Comparison of ENCODE assay signal across 1 cellular context in the genomic region with DNA sequence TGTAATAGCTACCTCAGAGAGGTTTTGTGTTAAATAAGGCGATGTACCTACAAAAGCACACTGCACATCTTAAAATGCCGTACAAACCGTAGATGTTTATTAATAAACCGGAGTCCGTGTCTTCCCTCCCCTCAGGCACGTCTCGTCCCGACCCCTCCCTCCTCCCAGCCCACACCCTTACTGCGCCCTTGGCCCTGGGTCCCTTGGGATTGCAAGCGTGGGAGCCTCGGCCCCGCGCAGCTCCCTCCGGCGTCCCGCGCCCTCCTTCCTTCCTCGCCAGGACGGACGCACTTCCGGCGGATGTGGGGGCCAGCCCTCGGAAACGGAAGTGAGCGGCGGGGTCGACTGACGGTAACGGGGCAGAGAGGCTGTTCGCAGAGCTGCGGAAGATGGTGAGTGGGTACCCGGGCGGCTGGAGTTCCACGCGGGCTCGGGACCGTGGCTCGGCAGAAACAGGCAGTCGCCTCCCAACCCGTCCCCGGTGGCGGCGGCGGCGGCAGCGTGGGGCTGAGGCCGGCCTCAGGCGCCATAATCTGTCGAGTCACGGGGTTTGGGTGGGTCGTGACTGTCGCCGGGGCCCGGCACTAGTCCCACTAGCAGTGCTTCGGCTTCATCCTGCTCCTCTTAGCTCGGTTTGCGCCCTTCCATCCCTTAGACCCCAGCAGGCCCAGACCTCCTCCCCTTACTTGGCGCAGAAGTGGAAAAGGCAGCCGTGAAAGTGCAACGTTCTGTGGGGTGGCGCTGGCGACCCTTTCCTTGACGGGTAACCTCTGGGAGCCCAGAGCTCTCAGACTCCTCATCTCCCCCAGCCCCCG.
TF ChIP-seq lines count a peak whose summit lies in the region.

Gene POMP, plus strand, starts transcription at position 335 of the 815 bp plus-strand sequence. Its CDS starts 55 bp downstream, at position 390.

TF ChIP-seq in K562, 482 proteins besides CTCF, POLR2A, EP300 and RAD21 (continued from another document and continues in another):
- TF ChIP-seq, protein P1, sequence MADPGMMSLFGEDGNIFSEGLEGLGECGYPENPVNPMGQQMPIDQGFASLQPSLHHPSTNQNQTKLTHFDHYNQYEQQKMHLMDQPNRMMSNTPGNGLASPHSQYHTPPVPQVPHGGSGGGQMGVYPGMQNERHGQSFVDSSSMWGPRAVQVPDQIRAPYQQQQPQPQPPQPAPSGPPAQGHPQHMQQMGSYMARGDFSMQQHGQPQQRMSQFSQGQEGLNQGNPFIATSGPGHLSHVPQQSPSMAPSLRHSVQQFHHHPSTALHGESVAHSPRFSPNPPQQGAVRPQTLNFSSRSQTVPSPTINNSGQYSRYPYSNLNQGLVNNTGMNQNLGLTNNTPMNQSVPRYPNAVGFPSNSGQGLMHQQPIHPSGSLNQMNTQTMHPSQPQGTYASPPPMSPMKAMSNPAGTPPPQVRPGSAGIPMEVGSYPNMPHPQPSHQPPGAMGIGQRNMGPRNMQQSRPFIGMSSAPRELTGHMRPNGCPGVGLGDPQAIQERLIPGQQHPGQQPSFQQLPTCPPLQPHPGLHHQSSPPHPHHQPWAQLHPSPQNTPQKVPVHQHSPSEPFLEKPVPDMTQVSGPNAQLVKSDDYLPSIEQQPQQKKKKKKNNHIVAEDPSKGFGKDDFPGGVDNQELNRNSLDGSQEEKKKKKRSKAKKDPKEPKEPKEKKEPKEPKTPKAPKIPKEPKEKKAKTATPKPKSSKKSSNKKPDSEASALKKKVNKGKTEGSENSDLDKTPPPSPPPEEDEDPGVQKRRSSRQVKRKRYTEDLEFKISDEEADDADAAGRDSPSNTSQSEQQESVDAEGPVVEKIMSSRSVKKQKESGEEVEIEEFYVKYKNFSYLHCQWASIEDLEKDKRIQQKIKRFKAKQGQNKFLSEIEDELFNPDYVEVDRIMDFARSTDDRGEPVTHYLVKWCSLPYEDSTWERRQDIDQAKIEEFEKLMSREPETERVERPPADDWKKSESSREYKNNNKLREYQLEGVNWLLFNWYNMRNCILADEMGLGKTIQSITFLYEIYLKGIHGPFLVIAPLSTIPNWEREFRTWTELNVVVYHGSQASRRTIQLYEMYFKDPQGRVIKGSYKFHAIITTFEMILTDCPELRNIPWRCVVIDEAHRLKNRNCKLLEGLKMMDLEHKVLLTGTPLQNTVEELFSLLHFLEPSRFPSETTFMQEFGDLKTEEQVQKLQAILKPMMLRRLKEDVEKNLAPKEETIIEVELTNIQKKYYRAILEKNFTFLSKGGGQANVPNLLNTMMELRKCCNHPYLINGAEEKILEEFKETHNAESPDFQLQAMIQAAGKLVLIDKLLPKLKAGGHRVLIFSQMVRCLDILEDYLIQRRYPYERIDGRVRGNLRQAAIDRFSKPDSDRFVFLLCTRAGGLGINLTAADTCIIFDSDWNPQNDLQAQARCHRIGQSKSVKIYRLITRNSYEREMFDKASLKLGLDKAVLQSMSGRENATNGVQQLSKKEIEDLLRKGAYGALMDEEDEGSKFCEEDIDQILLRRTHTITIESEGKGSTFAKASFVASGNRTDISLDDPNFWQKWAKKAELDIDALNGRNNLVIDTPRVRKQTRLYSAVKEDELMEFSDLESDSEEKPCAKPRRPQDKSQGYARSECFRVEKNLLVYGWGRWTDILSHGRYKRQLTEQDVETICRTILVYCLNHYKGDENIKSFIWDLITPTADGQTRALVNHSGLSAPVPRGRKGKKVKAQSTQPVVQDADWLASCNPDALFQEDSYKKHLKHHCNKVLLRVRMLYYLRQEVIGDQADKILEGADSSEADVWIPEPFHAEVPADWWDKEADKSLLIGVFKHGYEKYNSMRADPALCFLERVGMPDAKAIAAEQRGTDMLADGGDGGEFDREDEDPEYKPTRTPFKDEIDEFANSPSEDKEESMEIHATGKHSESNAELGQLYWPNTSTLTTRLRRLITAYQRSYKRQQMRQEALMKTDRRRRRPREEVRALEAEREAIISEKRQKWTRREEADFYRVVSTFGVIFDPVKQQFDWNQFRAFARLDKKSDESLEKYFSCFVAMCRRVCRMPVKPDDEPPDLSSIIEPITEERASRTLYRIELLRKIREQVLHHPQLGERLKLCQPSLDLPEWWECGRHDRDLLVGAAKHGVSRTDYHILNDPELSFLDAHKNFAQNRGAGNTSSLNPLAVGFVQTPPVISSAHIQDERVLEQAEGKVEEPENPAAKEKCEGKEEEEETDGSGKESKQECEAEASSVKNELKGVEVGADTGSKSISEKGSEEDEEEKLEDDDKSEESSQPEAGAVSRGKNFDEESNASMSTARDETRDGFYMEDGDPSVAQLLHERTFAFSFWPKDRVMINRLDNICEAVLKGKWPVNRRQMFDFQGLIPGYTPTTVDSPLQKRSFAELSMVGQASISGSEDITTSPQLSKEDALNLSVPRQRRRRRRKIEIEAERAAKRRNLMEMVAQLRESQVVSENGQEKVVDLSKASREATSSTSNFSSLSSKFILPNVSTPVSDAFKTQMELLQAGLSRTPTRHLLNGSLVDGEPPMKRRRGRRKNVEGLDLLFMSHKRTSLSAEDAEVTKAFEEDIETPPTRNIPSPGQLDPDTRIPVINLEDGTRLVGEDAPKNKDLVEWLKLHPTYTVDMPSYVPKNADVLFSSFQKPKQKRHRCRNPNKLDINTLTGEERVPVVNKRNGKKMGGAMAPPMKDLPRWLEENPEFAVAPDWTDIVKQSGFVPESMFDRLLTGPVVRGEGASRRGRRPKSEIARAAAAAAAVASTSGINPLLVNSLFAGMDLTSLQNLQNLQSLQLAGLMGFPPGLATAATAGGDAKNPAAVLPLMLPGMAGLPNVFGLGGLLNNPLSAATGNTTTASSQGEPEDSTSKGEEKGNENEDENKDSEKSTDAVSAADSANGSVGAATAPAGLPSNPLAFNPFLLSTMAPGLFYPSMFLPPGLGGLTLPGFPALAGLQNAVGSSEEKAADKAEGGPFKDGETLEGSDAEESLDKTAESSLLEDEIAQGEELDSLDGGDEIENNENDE (IDR thresholded peaks at IDR 0.05; ENCODE audit: low read depth, low read length) = no peak
- TF ChIP-seq E2F3 (CRISPR knock-in tag; IDR thresholded peaks at IDR 0.05) (no peak), E4F1 (CRISPR knock-in tag; IDR thresholded peaks at IDR 0.05; ENCODE audit: borderline replicate concordance) (no peak), E2F6 (IDR thresholded peaks at IDR 0.05; ENCODE audit: borderline replicate concordance in 1 of 2, extremely low read depth in 1 of 2, insufficient read depth in 1 of 2, insufficient read length in 1 of 2, low read depth in 1 of 2, low read length in 1 of 2, poor library complexity in 1 of 2, severe bottlenecking in 1 of 2) (peak in 1 of 2 experiments; percentile 64), RBBP5 (IDR thresholded peaks at IDR 0.05; ENCODE audit: borderline replicate concordance, insufficient read depth, low read length, poor library complexity, severe bottlenecking) (peak; percentile 87), ATF7 (IDR thresholded peaks at IDR 0.05) (peak; percentile 42; the same call in 1 of the 2 replicates), RFX1 (IDR thresholded peaks at IDR 0.05) (no peak), NCOA1 (IDR thresholded peaks at IDR 0.05; ENCODE audit: low read depth) (peak; percentile 44; the same call in 1 of the 2 replicates), MXD1 (CRISPR knock-in tag; IDR thresholded peaks at IDR 0.05; ENCODE audit: borderline replicate concordance, poor library complexity, severe bottlenecking) (no peak), TCF3 (CRISPR knock-in tag; IDR thresholded peaks at IDR 0.05) (0 out of 2 replicates have a peak, but pooled peaks have one; percentile 9), TCF7 (IDR thresholded peaks at IDR 0.05; ENCODE audit: borderline replicate concordance) (no peak), ZNF79 (CRISPR knock-in tag; IDR thresholded peaks at IDR 0.05; ENCODE audit: low read depth) (no peak), MTF1 (CRISPR knock-in tag; IDR thresholded peaks at IDR 0.05; ENCODE audit: borderline replicate concordance) (no peak), MECOM (CRISPR knock-in tag; IDR thresholded peaks at IDR 0.05) (no peak), XRCC3 (IDR thresholded peaks at IDR 0.05) (no peak), ZNF551 (CRISPR knock-in tag; IDR thresholded peaks at IDR 0.05) (no peak), CREM (IDR thresholded peaks at IDR 0.05; ENCODE audit: low read depth) (peak; percentile 89), PTTG1 (tag; IDR thresholded peaks at IDR 0.05; ENCODE audit: low read depth) (no peak), HEY1 (CRISPR knock-in tag; IDR thresholded peaks at IDR 0.05; ENCODE audit: borderline replicate concordance) (no peak), E2F1 (CRISPR knock-in tag; IDR thresholded peaks at IDR 0.05) (no peak)
- TF ChIP-seq, protein P2, sequence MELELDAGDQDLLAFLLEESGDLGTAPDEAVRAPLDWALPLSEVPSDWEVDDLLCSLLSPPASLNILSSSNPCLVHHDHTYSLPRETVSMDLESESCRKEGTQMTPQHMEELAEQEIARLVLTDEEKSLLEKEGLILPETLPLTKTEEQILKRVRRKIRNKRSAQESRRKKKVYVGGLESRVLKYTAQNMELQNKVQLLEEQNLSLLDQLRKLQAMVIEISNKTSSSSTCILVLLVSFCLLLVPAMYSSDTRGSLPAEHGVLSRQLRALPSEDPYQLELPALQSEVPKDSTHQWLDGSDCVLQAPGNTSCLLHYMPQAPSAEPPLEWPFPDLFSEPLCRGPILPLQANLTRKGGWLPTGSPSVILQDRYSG (tag; conservative IDR thresholded peaks at IDR 0.05; ENCODE audit: low read depth) = no peak
- TF ChIP-seq, protein P3, sequence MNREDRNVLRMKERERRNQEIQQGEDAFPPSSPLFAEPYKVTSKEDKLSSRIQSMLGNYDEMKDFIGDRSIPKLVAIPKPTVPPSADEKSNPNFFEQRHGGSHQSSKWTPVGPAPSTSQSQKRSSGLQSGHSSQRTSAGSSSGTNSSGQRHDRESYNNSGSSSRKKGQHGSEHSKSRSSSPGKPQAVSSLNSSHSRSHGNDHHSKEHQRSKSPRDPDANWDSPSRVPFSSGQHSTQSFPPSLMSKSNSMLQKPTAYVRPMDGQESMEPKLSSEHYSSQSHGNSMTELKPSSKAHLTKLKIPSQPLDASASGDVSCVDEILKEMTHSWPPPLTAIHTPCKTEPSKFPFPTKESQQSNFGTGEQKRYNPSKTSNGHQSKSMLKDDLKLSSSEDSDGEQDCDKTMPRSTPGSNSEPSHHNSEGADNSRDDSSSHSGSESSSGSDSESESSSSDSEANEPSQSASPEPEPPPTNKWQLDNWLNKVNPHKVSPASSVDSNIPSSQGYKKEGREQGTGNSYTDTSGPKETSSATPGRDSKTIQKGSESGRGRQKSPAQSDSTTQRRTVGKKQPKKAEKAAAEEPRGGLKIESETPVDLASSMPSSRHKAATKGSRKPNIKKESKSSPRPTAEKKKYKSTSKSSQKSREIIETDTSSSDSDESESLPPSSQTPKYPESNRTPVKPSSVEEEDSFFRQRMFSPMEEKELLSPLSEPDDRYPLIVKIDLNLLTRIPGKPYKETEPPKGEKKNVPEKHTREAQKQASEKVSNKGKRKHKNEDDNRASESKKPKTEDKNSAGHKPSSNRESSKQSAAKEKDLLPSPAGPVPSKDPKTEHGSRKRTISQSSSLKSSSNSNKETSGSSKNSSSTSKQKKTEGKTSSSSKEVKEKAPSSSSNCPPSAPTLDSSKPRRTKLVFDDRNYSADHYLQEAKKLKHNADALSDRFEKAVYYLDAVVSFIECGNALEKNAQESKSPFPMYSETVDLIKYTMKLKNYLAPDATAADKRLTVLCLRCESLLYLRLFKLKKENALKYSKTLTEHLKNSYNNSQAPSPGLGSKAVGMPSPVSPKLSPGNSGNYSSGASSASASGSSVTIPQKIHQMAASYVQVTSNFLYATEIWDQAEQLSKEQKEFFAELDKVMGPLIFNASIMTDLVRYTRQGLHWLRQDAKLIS (CRISPR knock-in tag; IDR thresholded peaks at IDR 0.05) = 0 out of 2 replicates have a peak, but pooled peaks have one; percentile 60
